2 cellular contexts compared by ENCODE assay signal in genomic region chr12:111349748-111350520, GRCh38.
TF ChIP-seq lines count a peak whose summit lies in the region.

No MANE protein-coding gene starts in this region.

TF ChIP-seq in K562, 482 proteins besides CTCF, POLR2A, EP300 and RAD21:
- TF ChIP-seq NELFE (IDR thresholded peaks at IDR 0.05; ENCODE audit: insufficient read depth, insufficient read length) (no peak), FOS (IDR thresholded peaks at IDR 0.05; ENCODE audit: extremely low read depth, insufficient read length) (no peak), GABPB1 (CRISPR knock-in tag; IDR thresholded peaks at IDR 0.05) (no peak), ZNF407 (IDR thresholded peaks at IDR 0.05; ENCODE audit: low read depth) (no peak), ZNF707 (CRISPR knock-in tag; conservative IDR thresholded peaks at IDR 0.05) (no peak), NFYB (IDR thresholded peaks at IDR 0.05; ENCODE audit: extremely low read depth, insufficient read length) (no peak), FOXJ3 (CRISPR knock-in tag; IDR thresholded peaks at IDR 0.05) (no peak), E2F6 (IDR thresholded peaks at IDR 0.05; ENCODE audit: borderline replicate concordance in 1 of 2, extremely low read depth in 1 of 2, insufficient read depth in 1 of 2, insufficient read length in 1 of 2, low read depth in 1 of 2, low read length in 1 of 2, poor library complexity in 1 of 2, severe bottlenecking in 1 of 2) (no peak), ZNF274 (IDR thresholded peaks at IDR 0.05; ENCODE audit: borderline replicate concordance, low read depth, low read length) (no peak), CHD4 (IDR thresholded peaks at IDR 0.05; ENCODE audit: insufficient read depth, insufficient replicate concordance, low read depth, low read length, poor library complexity, severe bottlenecking) (no peak), DIDO1 (tag; IDR thresholded peaks at IDR 0.05; ENCODE audit: low read depth) (no peak), RB1 (IDR thresholded peaks at IDR 0.05; ENCODE audit: low read depth) (no peak), JUNB (CRISPR knock-in tag; conservative IDR thresholded peaks at IDR 0.05) (no peak), CBX3 (IDR thresholded peaks at IDR 0.05; ENCODE audit: borderline replicate concordance in 1 of 2, low read length in 2 of 2) (no peak), SIN3A (IDR thresholded peaks at IDR 0.05; ENCODE audit: borderline replicate concordance in 2 of 2, control insufficient read depth in 1 of 2, low read depth in 2 of 2, low read length in 2 of 2) (no peak), ZNF507 (tag; conservative IDR thresholded peaks at IDR 0.05) (no peak)

TF ChIP-seq in SK-N-SH, 30 proteins besides CTCF, POLR2A, EP300 and RAD21:
- TF ChIP-seq RXRA (IDR thresholded peaks at IDR 0.05; ENCODE audit: borderline replicate concordance, low read depth) (no peak), MAX (IDR thresholded peaks at IDR 0.05; ENCODE audit: low read depth) (no peak), TEAD4 (IDR thresholded peaks at IDR 0.05; ENCODE audit: borderline replicate concordance, insufficient read depth) (no peak), RFX5 (IDR thresholded peaks at IDR 0.05; ENCODE audit: low read length) (no peak)
